ENCODE assay signal across 14 cellular contexts in genomic region chr2:165406053-165406628, GRCh38.
DNase-seq lines count a peak whose midpoint lies in the region; ATAC-seq, FAIRE-seq and TF ChIP-seq lines count a peak whose summit lies in the region.
"Had no signal": no experiment of that assay in that cellular context is flagged by ENCODE, and none has a peak within 500 bp of the region (broad histone marks: within the 10 kb centered on the region; RNA-seq: fewer than 3 reads in every experiment).

No MANE protein-coding gene starts in this region.

- no peaks in the 10 kb centered on the region for H3K27me3 ChIP-seq in iPS DF 6.9 (ENCODE audit: control insufficient read depth, insufficient read depth, low read length)
- H3K27me3 ChIP-seq: hepatocyte had no signal

- no peak overlapping the region for H3K27ac Mint-ChIP-seq in natural killer cell
- H3K27ac Mint-ChIP-seq: activated naive CD8-positive, alpha-beta T cell treated with anti-CD3 and anti-CD28 coated beads, Interleukin-2, amount 10 ng/mL, durations not matched to agents 7 days and 5 days; T-helper 2 cell treated with Interferon-gamma antibody and Interleukin-4, amounts not matched to agents 5 μg/mL and 100 μg/mL, for 36 hours had no signal

- H3K9me3 Mint-ChIP-seq in natural killer cell, result no peaks in the 10 kb centered on the region
- H3K9me3 Mint-ChIP-seq: activated naive CD8-positive, alpha-beta T cell treated with anti-CD3 and anti-CD28 coated beads, Interleukin-2, amount 10 ng/mL, durations not matched to agents 7 days and 5 days; T-helper 2 cell treated with Interferon-gamma antibody and Interleukin-4, amounts not matched to agents 5 μg/mL and 100 μg/mL, for 36 hours had no signal

- TF ChIP-seq CTCF in natural killer cell (IDR thresholded peaks at IDR 0.05), result no peak

- DNase-seq in SIG-M5 treated with dmso at 0.1 percent for 504 hours (lab: John Stamatoyannopoulos, UW; ENCODE audit: unreplicated experiment) (peak; percentile 8), SIG-M5 (lab: John Stamatoyannopoulos, UW) (no peak), SK-N-DZ (ENCODE audit: low spot score) (peak; percentile 19), iPS DF 6.9 (ENCODE audit: low read depth, low spot score) (peak; percentile 43), urothelium cell line (ENCODE audit: low spot score) (peak; percentile 33), COLO829 (ENCODE audit: low spot score) (no peak), natural killer cell (no peak)
- DNase-seq in activated naive CD4-positive, alpha-beta T cell (lab: John Stamatoyannopoulos, UW), result no peak
- DNase-seq: activated CD8-positive, alpha-beta memory T cell treated with anti-CD3 and anti-CD28 coated beads for 24 hours; activated naive CD8-positive, alpha-beta T cell treated with anti-CD3 and anti-CD28 coated beads, Interleukin-2, amount 10 ng/mL, durations not matched to agents 7 days and 5 days; Kasumi-1; stimulated activated naive CD8-positive, alpha-beta T cell treated with anti-CD3 and anti-CD28 coated beads, Interleukin-15, Interleukin-2, amounts not matched to agents 100 U/mL and 50 U/mL, for 24 hours had no signal

- intact Hi-C loops in natural killer cell (cut with micrococcal nuclease), result no loop called here

- no peak overlapping the region for H3K4me3 Mint-ChIP-seq in natural killer cell
- H3K4me3 Mint-ChIP-seq: activated naive CD8-positive, alpha-beta T cell treated with anti-CD3 and anti-CD28 coated beads, Interleukin-2, amount 10 ng/mL, durations not matched to agents 7 days and 5 days; T-helper 2 cell treated with Interferon-gamma antibody and Interleukin-4, amounts not matched to agents 5 μg/mL and 100 μg/mL, for 36 hours had no signal

- no peaks in the 10 kb centered on the region for H3K36me3 Mint-ChIP-seq in natural killer cell
- H3K36me3 Mint-ChIP-seq: activated naive CD8-positive, alpha-beta T cell treated with anti-CD3 and anti-CD28 coated beads, Interleukin-2, amount 10 ng/mL, durations not matched to agents 7 days and 5 days had no signal

- WGBS in iPS DF 6.9 (ENCODE audit: insufficient coverage, insufficient read length), result no CpG with 5 or more reads among the region's 5 CpGs

- FAIRE-seq in urothelium cell line (lab: Jason Lieb, UNC), result no peak

- H3K9me3 ChIP-seq in iPS DF 6.9 (ENCODE audit: control insufficient read depth, insufficient read depth, low read length), result no peaks in the 10 kb centered on the region

- ATAC-seq in natural killer cell, result no peak
- ATAC-seq: stimulated activated naive CD8-positive, alpha-beta T cell treated with anti-CD3 and anti-CD28 coated beads, Interleukin-15, Interleukin-2, amounts not matched to agents 100 U/mL and 50 U/mL, for 24 hours had no signal

- H3K27ac ChIP-seq in iPS DF 6.9 (ENCODE audit: low read length), result no peak overlapping the region
- H3K27ac ChIP-seq: hepatocyte had no signal

- peaks cover 2% of the 10 kb centered on the region; the same call in 1 of the 2 replicates for H3K4me1 ChIP-seq in iPS DF 6.9 (ENCODE audit: control insufficient read depth, insufficient read depth, low read length)

- H3K4me1 Mint-ChIP-seq in natural killer cell, result peaks cover 6 to 8% of the 10 kb centered on the region in 2 donors

- no peaks in the 10 kb centered on the region for H3K36me3 ChIP-seq in iPS DF 6.9 (ENCODE audit: control insufficient read depth, insufficient read depth, low read length)

- H3K27me3 Mint-ChIP-seq in natural killer cell (ENCODE audit: low read depth in 2 of 2), result peaks cover 0 to 11% of the 10 kb centered on the region in 2 donors

- no peak overlapping the region for H3K4me3 ChIP-seq in iPS DF 6.9 (ENCODE audit: low read length)
- H3K4me3 ChIP-seq: hepatocyte had no signal

Comparison
In these comparisons a context has a peak if more than half of its experiments do, and no peak if none do; other contexts are left out.
1. DNase-seq: peak in SIG-M5 treated with dmso at 0.1 percent for 504 hours (single experiment), SK-N-DZ (single experiment), iPS DF 6.9 (single experiment) and urothelium cell line (single experiment); none in SIG-M5 (single experiment), activated naive CD4-positive, alpha-beta T cell (0 of 4), COLO829 (single experiment) and natural killer cell (single experiment).